1 cellular context compared by ENCODE assay signal in the genomic region with DNA sequence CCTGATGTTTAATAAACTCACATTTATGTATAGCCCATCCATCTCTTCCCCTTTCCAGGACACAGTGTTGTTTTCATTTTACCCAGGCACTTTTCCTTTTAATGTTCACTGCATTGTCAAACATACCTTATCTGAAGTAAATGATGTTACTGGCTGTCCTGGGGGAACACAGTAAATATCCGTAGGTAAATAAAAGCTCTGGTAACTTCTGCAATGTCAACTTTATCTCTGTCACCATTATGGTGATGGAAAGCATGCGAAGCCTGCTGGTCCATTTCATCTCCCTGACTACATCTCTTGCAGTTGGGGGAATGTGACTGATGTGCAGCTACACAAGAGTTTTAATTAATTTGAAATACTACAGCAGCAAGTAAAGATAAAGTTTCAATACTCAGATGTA.
TF ChIP-seq lines count a peak whose summit lies in the region.

No MANE protein-coding gene starts in this region.

TF ChIP-seq in SK-N-SH treated with all-trans-retinoic acid at 6 μM for 48 hours, 23 proteins besides CTCF, POLR2A, EP300 and RAD21 (continued from another document):
- TF ChIP-seq, protein P1, sequence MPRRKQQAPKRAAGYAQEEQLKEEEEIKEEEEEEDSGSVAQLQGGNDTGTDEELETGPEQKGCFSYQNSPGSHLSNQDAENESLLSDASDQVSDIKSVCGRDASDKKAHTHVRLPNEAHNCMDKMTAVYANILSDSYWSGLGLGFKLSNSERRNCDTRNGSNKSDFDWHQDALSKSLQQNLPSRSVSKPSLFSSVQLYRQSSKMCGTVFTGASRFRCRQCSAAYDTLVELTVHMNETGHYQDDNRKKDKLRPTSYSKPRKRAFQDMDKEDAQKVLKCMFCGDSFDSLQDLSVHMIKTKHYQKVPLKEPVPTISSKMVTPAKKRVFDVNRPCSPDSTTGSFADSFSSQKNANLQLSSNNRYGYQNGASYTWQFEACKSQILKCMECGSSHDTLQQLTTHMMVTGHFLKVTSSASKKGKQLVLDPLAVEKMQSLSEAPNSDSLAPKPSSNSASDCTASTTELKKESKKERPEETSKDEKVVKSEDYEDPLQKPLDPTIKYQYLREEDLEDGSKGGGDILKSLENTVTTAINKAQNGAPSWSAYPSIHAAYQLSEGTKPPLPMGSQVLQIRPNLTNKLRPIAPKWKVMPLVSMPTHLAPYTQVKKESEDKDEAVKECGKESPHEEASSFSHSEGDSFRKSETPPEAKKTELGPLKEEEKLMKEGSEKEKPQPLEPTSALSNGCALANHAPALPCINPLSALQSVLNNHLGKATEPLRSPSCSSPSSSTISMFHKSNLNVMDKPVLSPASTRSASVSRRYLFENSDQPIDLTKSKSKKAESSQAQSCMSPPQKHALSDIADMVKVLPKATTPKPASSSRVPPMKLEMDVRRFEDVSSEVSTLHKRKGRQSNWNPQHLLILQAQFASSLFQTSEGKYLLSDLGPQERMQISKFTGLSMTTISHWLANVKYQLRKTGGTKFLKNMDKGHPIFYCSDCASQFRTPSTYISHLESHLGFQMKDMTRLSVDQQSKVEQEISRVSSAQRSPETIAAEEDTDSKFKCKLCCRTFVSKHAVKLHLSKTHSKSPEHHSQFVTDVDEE (CRISPR knock-in tag; IDR thresholded peaks at IDR 0.05), result no peak
- TF ChIP-seq, protein P2, sequence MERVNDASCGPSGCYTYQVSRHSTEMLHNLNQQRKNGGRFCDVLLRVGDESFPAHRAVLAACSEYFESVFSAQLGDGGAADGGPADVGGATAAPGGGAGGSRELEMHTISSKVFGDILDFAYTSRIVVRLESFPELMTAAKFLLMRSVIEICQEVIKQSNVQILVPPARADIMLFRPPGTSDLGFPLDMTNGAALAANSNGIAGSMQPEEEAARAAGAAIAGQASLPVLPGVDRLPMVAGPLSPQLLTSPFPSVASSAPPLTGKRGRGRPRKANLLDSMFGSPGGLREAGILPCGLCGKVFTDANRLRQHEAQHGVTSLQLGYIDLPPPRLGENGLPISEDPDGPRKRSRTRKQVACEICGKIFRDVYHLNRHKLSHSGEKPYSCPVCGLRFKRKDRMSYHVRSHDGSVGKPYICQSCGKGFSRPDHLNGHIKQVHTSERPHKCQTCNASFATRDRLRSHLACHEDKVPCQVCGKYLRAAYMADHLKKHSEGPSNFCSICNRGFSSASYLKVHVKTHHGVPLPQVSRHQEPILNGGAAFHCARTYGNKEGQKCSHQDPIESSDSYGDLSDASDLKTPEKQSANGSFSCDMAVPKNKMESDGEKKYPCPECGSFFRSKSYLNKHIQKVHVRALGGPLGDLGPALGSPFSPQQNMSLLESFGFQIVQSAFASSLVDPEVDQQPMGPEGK (CRISPR knock-in tag; IDR thresholded peaks at IDR 0.05; ENCODE audit: borderline replicate concordance), result no peak
